ENCODE assay signal across 12 cellular contexts in the genomic region with DNA sequence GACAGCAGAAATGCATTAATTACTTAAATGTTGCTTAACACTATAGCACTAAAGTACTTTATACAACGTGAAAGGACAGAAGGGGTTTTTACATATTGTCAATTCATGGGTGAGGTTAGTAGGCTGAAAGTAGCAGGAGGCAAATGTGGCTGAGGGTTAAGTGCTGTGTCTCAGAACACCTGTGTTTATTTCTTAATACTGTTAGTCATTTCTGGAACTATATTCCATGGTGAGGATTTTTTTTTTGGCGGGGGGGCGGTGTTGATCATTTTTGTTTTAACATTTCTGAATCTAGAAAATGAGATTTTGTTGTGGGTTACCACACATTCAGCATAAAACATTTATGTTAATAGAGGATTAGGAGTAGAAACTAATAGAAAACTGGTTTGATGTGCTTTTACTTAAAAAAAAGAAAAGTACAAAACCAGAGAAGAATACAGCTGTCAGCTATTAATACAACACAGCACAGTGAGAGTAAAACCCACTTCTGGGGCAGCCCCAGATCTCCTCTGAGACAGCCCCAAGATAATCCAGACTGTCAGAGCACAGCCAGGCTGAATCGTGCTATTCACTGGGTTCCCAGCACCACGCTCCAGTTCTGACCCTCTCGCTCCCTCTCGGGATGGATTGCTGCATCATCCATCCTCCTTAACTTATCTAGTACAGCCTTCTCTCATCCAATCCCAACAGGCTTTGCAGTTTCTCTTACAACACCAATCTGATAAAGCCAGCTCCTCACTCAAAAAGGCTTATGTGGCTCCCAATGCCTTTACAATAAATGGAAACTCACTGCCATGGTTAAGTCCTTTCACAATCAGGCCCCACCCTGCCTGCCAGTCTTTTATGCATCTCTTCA.
A peak's percentile ranks its signal among the peaks of the same experiment; 100 is the strongest.
DNase-seq lines count a peak whose midpoint lies in the region; ATAC-seq lines count a peak whose summit lies in the region.
"Had no signal": no experiment of that assay in that cellular context is flagged by ENCODE, and none has a peak within 500 bp of the region (broad histone marks: within the 10 kb centered on the region; RNA-seq: fewer than 3 reads in every experiment).

No MANE protein-coding gene starts in this region.

- intact Hi-C loops in left ventricle myocardium superior (cut with micrococcal nuclease), result no loop called here
- intact Hi-C loops in cardiac septum (cut with DNase I), result no loop called here

- in situ Hi-C loops in ACHN (cut with HindIII; ENCODE audit: low pct_ligation_motif_present, low pct_unique_long_range_greater_than_20kb, low sequenced_read_pairs), result no loop called here

- ATAC-seq in left ventricle myocardium superior (peak; percentile 43), HG02642 (IDR thresholded peaks at IDR 0.05; ENCODE audit: poor library complexity, unreplicated experiment) (peak; percentile 78), HG03457 (IDR thresholded peaks at IDR 0.05; ENCODE audit: unreplicated experiment) (peak; percentile 72)
- ATAC-seq: left lobe of liver had no signal

- no peak for DNase-seq in left ventricle myocardium superior
- no peak for DNase-seq in cardiac septum (ENCODE audit: low spot score)
- no peak for DNase-seq in stimulated activated CD8-positive, alpha-beta memory T cell treated with anti-CD3 and anti-CD28 coated beads, Interleukin-4, amount 100 ng/mL, for 48 hours
- no peak for DNase-seq in activated T-cell treated with anti-CD3 and anti-CD28 coated beads, Interleukin-2, amount 50 U/mL, for 1 hour
- DNase-seq in NCI-H1417 treated with DMSO at 0.1 percent for 48 hours (lab: John Stamatoyannopoulos, UW), result no peak
- no peak for DNase-seq in ACHN
- DNase-seq: activated T-cell treated with anti-CD3 and anti-CD28 coated beads, Interleukin-2, amount 50 U/mL, for 48 hours; brain microvascular endothelial cell; trophoblast cell had no signal
